1 cellular context compared by ENCODE assay signal in the genomic region with DNA sequence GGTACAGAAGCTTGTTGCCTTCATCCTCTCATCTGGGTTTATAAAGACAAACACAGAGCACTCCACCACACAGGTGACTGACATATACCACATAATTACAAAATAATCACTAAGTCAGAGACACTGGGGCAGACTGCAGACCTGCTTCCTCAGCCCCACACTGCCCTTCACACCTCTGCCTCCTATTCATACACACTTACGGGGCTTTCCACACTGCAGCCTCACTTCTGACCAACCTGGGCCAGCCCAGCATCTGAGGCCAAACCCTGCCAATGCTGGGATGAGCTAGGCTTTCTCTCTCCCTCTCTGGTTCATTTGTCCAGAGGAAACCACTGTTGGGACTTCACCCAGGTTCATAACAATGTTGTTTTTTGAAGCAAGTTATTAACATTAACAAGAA.
TF ChIP-seq lines count a peak whose summit lies in the region.

No MANE protein-coding gene starts in this region.

TF ChIP-seq in H1, 55 proteins besides CTCF, POLR2A, EP300 and RAD21 (continued from another document):
- TF ChIP-seq BCL11A (IDR thresholded peaks at IDR 0.05; ENCODE audit: low read depth in 2 of 2, low read length in 2 of 2) (no peak), EGR1 (IDR thresholded peaks at IDR 0.05; ENCODE audit: borderline replicate concordance, low read depth, low read length) (no peak), TAF1 (IDR thresholded peaks at IDR 0.05; ENCODE audit: low read depth, low read length) (no peak), CTBP2 (IDR thresholded peaks at IDR 0.05; ENCODE audit: borderline replicate concordance, insufficient read depth, insufficient read length, low read length) (no peak), KDM4A (IDR thresholded peaks at IDR 0.05; ENCODE audit: low read depth, low read length, severe bottlenecking) (no peak), CHD1 (IDR thresholded peaks at IDR 0.05; ENCODE audit: low read depth, low read length) (no peak), HDAC2 (IDR thresholded peaks at IDR 0.05; ENCODE audit: borderline replicate concordance in 1 of 2, low read depth in 2 of 2, low read length in 2 of 2) (no peak), CHD2 (IDR thresholded peaks at IDR 0.05; ENCODE audit: low read length) (no peak), TAF7 (optimal IDR thresholded peaks at IDR 0.05; ENCODE audit: borderline replicate concordance, low read depth, low read length) (no peak), SIRT6 (IDR thresholded peaks at IDR 0.05; ENCODE audit: low read length) (no peak), HDAC6 (IDR thresholded peaks at IDR 0.05; ENCODE audit: low read depth, low read length) (no peak)
- TF ChIP-seq, protein P1, sequence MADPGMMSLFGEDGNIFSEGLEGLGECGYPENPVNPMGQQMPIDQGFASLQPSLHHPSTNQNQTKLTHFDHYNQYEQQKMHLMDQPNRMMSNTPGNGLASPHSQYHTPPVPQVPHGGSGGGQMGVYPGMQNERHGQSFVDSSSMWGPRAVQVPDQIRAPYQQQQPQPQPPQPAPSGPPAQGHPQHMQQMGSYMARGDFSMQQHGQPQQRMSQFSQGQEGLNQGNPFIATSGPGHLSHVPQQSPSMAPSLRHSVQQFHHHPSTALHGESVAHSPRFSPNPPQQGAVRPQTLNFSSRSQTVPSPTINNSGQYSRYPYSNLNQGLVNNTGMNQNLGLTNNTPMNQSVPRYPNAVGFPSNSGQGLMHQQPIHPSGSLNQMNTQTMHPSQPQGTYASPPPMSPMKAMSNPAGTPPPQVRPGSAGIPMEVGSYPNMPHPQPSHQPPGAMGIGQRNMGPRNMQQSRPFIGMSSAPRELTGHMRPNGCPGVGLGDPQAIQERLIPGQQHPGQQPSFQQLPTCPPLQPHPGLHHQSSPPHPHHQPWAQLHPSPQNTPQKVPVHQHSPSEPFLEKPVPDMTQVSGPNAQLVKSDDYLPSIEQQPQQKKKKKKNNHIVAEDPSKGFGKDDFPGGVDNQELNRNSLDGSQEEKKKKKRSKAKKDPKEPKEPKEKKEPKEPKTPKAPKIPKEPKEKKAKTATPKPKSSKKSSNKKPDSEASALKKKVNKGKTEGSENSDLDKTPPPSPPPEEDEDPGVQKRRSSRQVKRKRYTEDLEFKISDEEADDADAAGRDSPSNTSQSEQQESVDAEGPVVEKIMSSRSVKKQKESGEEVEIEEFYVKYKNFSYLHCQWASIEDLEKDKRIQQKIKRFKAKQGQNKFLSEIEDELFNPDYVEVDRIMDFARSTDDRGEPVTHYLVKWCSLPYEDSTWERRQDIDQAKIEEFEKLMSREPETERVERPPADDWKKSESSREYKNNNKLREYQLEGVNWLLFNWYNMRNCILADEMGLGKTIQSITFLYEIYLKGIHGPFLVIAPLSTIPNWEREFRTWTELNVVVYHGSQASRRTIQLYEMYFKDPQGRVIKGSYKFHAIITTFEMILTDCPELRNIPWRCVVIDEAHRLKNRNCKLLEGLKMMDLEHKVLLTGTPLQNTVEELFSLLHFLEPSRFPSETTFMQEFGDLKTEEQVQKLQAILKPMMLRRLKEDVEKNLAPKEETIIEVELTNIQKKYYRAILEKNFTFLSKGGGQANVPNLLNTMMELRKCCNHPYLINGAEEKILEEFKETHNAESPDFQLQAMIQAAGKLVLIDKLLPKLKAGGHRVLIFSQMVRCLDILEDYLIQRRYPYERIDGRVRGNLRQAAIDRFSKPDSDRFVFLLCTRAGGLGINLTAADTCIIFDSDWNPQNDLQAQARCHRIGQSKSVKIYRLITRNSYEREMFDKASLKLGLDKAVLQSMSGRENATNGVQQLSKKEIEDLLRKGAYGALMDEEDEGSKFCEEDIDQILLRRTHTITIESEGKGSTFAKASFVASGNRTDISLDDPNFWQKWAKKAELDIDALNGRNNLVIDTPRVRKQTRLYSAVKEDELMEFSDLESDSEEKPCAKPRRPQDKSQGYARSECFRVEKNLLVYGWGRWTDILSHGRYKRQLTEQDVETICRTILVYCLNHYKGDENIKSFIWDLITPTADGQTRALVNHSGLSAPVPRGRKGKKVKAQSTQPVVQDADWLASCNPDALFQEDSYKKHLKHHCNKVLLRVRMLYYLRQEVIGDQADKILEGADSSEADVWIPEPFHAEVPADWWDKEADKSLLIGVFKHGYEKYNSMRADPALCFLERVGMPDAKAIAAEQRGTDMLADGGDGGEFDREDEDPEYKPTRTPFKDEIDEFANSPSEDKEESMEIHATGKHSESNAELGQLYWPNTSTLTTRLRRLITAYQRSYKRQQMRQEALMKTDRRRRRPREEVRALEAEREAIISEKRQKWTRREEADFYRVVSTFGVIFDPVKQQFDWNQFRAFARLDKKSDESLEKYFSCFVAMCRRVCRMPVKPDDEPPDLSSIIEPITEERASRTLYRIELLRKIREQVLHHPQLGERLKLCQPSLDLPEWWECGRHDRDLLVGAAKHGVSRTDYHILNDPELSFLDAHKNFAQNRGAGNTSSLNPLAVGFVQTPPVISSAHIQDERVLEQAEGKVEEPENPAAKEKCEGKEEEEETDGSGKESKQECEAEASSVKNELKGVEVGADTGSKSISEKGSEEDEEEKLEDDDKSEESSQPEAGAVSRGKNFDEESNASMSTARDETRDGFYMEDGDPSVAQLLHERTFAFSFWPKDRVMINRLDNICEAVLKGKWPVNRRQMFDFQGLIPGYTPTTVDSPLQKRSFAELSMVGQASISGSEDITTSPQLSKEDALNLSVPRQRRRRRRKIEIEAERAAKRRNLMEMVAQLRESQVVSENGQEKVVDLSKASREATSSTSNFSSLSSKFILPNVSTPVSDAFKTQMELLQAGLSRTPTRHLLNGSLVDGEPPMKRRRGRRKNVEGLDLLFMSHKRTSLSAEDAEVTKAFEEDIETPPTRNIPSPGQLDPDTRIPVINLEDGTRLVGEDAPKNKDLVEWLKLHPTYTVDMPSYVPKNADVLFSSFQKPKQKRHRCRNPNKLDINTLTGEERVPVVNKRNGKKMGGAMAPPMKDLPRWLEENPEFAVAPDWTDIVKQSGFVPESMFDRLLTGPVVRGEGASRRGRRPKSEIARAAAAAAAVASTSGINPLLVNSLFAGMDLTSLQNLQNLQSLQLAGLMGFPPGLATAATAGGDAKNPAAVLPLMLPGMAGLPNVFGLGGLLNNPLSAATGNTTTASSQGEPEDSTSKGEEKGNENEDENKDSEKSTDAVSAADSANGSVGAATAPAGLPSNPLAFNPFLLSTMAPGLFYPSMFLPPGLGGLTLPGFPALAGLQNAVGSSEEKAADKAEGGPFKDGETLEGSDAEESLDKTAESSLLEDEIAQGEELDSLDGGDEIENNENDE (IDR thresholded peaks at IDR 0.05; ENCODE audit: insufficient replicate concordance, low read length): no peak
- TF ChIP-seq, protein P2, sequence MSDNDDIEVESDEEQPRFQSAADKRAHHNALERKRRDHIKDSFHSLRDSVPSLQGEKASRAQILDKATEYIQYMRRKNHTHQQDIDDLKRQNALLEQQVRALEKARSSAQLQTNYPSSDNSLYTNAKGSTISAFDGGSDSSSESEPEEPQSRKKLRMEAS (IDR thresholded peaks at IDR 0.05): no peak
